ENCODE assay signal across 30 cellular contexts in the genomic region with DNA sequence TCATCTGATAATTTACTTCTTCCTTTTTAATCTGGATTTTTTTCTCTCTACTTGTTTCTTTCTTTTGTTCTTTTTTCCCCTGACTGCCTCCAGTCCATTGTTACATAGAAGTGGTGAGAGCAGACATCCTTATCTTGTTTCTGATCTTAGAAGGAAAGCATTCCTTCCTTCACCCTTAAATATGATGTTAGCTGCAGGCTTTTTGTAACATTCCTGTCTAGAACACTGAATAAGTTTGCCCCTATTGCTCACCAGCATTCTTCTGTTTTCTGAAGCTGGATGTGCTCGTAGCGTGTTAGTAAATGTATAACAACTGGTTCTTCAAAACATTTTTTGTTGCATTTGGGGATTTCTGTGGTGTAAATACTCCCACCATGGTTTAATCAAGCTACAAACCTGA.
A peak's percentile ranks its signal among the peaks of the same experiment; 100 is the strongest.
DNase-seq lines count a peak whose midpoint lies in the region; ATAC-seq and TF ChIP-seq lines count a peak whose summit lies in the region.
"Had no signal": no experiment of that assay in that cellular context is flagged by ENCODE, and none has a peak within 500 bp of the region (broad histone marks: within the 10 kb centered on the region; RNA-seq: fewer than 3 reads in every experiment).

No MANE protein-coding gene starts in this region.

- intact Hi-C loops in esophagus muscularis mucosa (cut with DNase I) (no loop called here), prostate gland (cut with DNase I) (no loop called here)

- no peak for TF ChIP-seq CTCF in AG04449 (IDR thresholded peaks at IDR 0.05; ENCODE audit: insufficient read depth, low read length, missing control alignments)
- TF ChIP-seq CTCF in esophagus muscularis mucosa (IDR thresholded peaks at IDR 0.05) = no peak
- TF ChIP-seq CTCF in prostate gland (IDR thresholded peaks at IDR 0.05) = no peak

- H2BK5ac ChIP-seq in mesenchymal stem cell (ENCODE audit: low read depth, low read length, poor library complexity, severe bottlenecking) = no peak overlapping the region

- H3K14ac ChIP-seq in mesenchymal stem cell (ENCODE audit: low read length in 2 of 2) = no peak overlapping the region

- ATAC-seq in GM19328 (IDR thresholded peaks at IDR 0.05; ENCODE audit: unreplicated experiment) = no peak
- ATAC-seq: A549 had no signal

- H2AFZ ChIP-seq in mesenchymal stem cell (ENCODE audit: low read depth, low read length) = no peak overlapping the region

- H3K36me3 ChIP-seq in esophagus muscularis mucosa (no peaks in the 10 kb centered on the region), mesenchymal stem cell (ENCODE audit: control insufficient read depth in 1 of 2, insufficient read depth in 2 of 2, low read depth in 1 of 2, low read length in 2 of 2) (no peaks in the 10 kb centered on the region), prostate gland (no peaks in the 10 kb centered on the region)
- H3K36me3 ChIP-seq: BLaER1 treated with 17β-estradiol and CSF1 and Interleukin-3, amounts not matched to agents 10 nM and 100 nM; esophagus squamous epithelium; neutrophil; Peyer's patch; spleen; tibial nerve had no signal

- H3K27ac ChIP-seq in esophagus muscularis mucosa (replicated peaks in 1 of 4) = no peak overlapping the region
- H3K27ac ChIP-seq in mesenchymal stem cell (ENCODE audit: low read length, poor library complexity, severe bottlenecking) = no peak overlapping the region
- no peak overlapping the region for H3K27ac ChIP-seq in prostate gland
- H3K27ac ChIP-seq: A549; BLaER1 treated with 17β-estradiol and CSF1 and Interleukin-3, amounts not matched to agents 10 nM and 100 nM; esophagus squamous epithelium; neutrophil; Peyer's patch; spleen; tibial nerve had no signal

- H3K23ac ChIP-seq in mesenchymal stem cell (ENCODE audit: low read length in 2 of 2) = no peak overlapping the region

- H3K4ac ChIP-seq in mesenchymal stem cell (ENCODE audit: low read depth in 1 of 2, low read length in 2 of 2) = no peak overlapping the region

- H3K4me3 ChIP-seq in AG04449 (ENCODE audit: low read depth, low read length) (no peak overlapping the region), esophagus muscularis mucosa (no peak overlapping the region), mesenchymal stem cell (ENCODE audit: insufficient read depth in 1 of 2, low read depth in 1 of 2, low read length in 2 of 2) (no peak overlapping the region), prostate gland (no peak overlapping the region)
- H3K4me3 ChIP-seq: A549; BLaER1 treated with 17β-estradiol and CSF1 and Interleukin-3, amounts not matched to agents 10 nM and 100 nM; esophagus squamous epithelium; lung; Peyer's patch; spleen; tibial nerve had no signal

- WGBS in esophagus muscularis mucosa = 91% methylated on average over 2 of the region's 2 CpGs
- no CpG with 5 or more reads among the region's 2 CpGs for WGBS in mesenchymal stem cell
- WGBS in prostate gland = 22% methylated on average over 2 of the region's 2 CpGs

- TF ChIP-seq EP300 in esophagus muscularis mucosa (IDR thresholded peaks at IDR 0.05) = no peak

- H3K4me2 ChIP-seq in mesenchymal stem cell (ENCODE audit: low read length, poor library complexity, severe bottlenecking) = no peak overlapping the region
- H3K4me2 ChIP-seq: A549; BLaER1 treated with 17β-estradiol and CSF1 and Interleukin-3, amounts not matched to agents 10 nM and 100 nM had no signal

- no peak overlapping the region for H2BK15ac ChIP-seq in mesenchymal stem cell (ENCODE audit: low read depth, poor library complexity, severe bottlenecking)

- H2AK5ac ChIP-seq in mesenchymal stem cell (ENCODE audit: low read length, severe bottlenecking) = no peak overlapping the region

- H3K79me1 ChIP-seq in mesenchymal stem cell (replicated peaks; ENCODE audit: low read length, poor library complexity, severe bottlenecking) = no peaks in the 10 kb centered on the region

- TF ChIP-seq POLR2A in esophagus muscularis mucosa (IDR thresholded peaks at IDR 0.05; ENCODE audit: low read depth) = no peak
- no peak for TF ChIP-seq POLR2A in prostate gland (IDR thresholded peaks at IDR 0.05)

- H3K27me3 ChIP-seq in esophagus muscularis mucosa (no peaks in the 10 kb centered on the region), mesenchymal stem cell (ENCODE audit: control insufficient read depth in 1 of 2, insufficient read depth in 1 of 2, low read length in 2 of 2) (no peaks in the 10 kb centered on the region), prostate gland (replicated peaks; ENCODE audit: insufficient read depth) (no peaks in the 10 kb centered on the region)
- H3K27me3 ChIP-seq: BLaER1 treated with 17β-estradiol and CSF1 and Interleukin-3, amounts not matched to agents 10 nM and 100 nM; Peyer's patch; tibial nerve had no signal

- H3K9me3 ChIP-seq in esophagus muscularis mucosa = no peaks in the 10 kb centered on the region
- H3K9me3 ChIP-seq in mesenchymal stem cell (ENCODE audit: control insufficient read depth, low read length) = no peaks in the 10 kb centered on the region
- H3K9me3 ChIP-seq in prostate gland = no peaks in the 10 kb centered on the region
- H3K9me3 ChIP-seq: A549; BLaER1 treated with 17β-estradiol and CSF1 and Interleukin-3, amounts not matched to agents 10 nM and 100 nM; esophagus squamous epithelium; neutrophil; Peyer's patch; spleen; tibial nerve had no signal

- CTCF ChIA-PET in AG04449 (lab: Yijun Ruan, JAX) = interaction anchor here (0.6 kb wide), 1 partner anchor 19 kb away, joined by 3 read pairs; no protein-coding TSS in a partner anchor

- POLR2A ChIA-PET in AG04449 (lab: Yijun Ruan, JAX) = no interaction called here

- peaks cover 0 to 7% (median 5%) of the 10 kb centered on the region in 4 donors for H3K4me1 ChIP-seq in esophagus muscularis mucosa
- no peaks in the 10 kb centered on the region for H3K4me1 ChIP-seq in mesenchymal stem cell (ENCODE audit: control insufficient read depth, insufficient read depth, low read depth, low read length)
- no peaks in the 10 kb centered on the region for H3K4me1 ChIP-seq in prostate gland (replicated peaks)
- H3K4me1 ChIP-seq: A549, esophagus squamous epithelium, Peyer's patch, spleen, tibial nerve had no signal

- DNase-seq in AG04449 (ENCODE audit: low read depth, low spot score) (peak; percentile 45), M059J (ENCODE audit: low read depth) (peak; percentile 79), esophagus muscularis mucosa (ENCODE audit: extremely low spot score) (peak; percentile 39), mesenchymal stem cell (peak; percentile 25), islet precursor cell (no peak), prostate gland (ENCODE audit: low spot score) (no peak), NCI-H2196 treated with DMSO at 0.1 percent for 48 hours (lab: John Stamatoyannopoulos, UW; ENCODE audit: unreplicated experiment) (no peak)
- DNase-seq: activated CD4-positive, alpha-beta T cell treated with anti-CD3 and anti-CD28 coated beads for 48 hours; activated naive CD4-positive, alpha-beta T cell treated with anti-CD3 and anti-CD28 coated beads for 36 hours; activated T-cell treated with anti-CD3 and anti-CD28 coated beads, Interleukin-2, amount 50 U/mL, for 48 hours; aorta; cerebellar nuclear complex; effector CD8-positive, alpha-beta T cell; esophagus squamous epithelium; H9; head of caudate nucleus; NCI-H2081; NCI-H510A; NK-92 treated with Interleukin-12 subunit alpha and Interleukin-12 subunit beta, amount 100 ng/mL, for 24 hours; Peyer's patch; spleen; stimulated activated CD4-positive, alpha-beta T cell treated with anti-CD3 and anti-CD28 coated beads, Interleukin-4, amount 100 ng/mL, for 1 hour; stimulated activated naive CD4-positive, alpha-beta T cell; T-helper 2 cell had no signal

- H3K9ac ChIP-seq in mesenchymal stem cell (ENCODE audit: low read length) = no peak overlapping the region
- H3K9ac ChIP-seq: BLaER1 treated with 17β-estradiol and CSF1 and Interleukin-3, amounts not matched to agents 10 nM and 100 nM had no signal

- no peak overlapping the region for H2BK12ac ChIP-seq in mesenchymal stem cell (ENCODE audit: low read length in 2 of 2)

- no peak overlapping the region for H3K18ac ChIP-seq in mesenchymal stem cell (ENCODE audit: low read depth in 1 of 2, low read length in 2 of 2)

- H4K8ac ChIP-seq in mesenchymal stem cell (ENCODE audit: low read length) = no peak overlapping the region

- H2BK120ac ChIP-seq in mesenchymal stem cell (ENCODE audit: low read depth, low read length) = no peak overlapping the region

- no peak overlapping the region for H4K91ac ChIP-seq in mesenchymal stem cell (ENCODE audit: low read length)

Comparison
In these comparisons a context has a peak if more than half of its experiments do, and no peak if none do; other contexts are left out.
1. DNase-seq: peak in AG04449 (single experiment), M059J (single experiment), esophagus muscularis mucosa (single experiment) and mesenchymal stem cell (single experiment); none in islet precursor cell (single experiment), prostate gland (single experiment) and NCI-H2196 treated with DMSO at 0.1 percent for 48 hours (single experiment).